Comparison of ENCODE assay signal across 1 cellular context in the genomic region with DNA sequence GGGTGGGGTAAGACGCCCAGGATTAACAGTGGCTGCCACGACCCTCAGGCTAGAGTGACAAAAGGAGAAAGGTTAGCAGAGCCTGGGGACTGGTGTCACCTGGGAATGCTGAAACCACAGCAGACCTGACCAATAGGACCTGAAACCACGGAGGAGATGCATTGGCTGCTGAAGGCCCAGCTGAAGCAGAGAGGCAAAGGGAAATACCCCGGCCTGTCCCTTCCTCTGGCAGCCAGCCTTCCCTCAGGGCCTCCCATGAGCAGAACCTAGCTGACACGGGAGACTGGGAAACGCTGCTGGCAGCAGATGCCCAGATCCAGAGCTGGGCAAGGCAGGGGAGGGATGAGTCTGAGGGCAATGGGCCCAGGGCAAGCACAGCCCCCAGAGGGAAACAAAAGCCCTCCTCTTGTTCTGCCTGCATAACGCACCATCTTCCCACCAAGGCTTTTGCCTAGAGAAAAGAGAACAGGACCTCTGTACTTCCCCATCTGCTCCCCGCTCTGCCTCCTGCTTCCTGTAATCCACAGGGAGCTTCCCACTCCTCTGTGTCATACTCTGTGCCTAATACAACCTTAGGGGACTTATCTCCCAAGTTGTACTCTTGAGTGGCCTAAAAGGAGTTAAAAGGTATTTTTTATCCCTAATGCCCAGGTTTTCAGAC.
TF ChIP-seq lines count a peak whose summit lies in the region.

No MANE protein-coding gene starts in this region.

TF ChIP-seq in GM23338, 12 proteins besides CTCF, POLR2A, EP300 and RAD21 (continued from another document):
- TF ChIP-seq, protein P1, sequence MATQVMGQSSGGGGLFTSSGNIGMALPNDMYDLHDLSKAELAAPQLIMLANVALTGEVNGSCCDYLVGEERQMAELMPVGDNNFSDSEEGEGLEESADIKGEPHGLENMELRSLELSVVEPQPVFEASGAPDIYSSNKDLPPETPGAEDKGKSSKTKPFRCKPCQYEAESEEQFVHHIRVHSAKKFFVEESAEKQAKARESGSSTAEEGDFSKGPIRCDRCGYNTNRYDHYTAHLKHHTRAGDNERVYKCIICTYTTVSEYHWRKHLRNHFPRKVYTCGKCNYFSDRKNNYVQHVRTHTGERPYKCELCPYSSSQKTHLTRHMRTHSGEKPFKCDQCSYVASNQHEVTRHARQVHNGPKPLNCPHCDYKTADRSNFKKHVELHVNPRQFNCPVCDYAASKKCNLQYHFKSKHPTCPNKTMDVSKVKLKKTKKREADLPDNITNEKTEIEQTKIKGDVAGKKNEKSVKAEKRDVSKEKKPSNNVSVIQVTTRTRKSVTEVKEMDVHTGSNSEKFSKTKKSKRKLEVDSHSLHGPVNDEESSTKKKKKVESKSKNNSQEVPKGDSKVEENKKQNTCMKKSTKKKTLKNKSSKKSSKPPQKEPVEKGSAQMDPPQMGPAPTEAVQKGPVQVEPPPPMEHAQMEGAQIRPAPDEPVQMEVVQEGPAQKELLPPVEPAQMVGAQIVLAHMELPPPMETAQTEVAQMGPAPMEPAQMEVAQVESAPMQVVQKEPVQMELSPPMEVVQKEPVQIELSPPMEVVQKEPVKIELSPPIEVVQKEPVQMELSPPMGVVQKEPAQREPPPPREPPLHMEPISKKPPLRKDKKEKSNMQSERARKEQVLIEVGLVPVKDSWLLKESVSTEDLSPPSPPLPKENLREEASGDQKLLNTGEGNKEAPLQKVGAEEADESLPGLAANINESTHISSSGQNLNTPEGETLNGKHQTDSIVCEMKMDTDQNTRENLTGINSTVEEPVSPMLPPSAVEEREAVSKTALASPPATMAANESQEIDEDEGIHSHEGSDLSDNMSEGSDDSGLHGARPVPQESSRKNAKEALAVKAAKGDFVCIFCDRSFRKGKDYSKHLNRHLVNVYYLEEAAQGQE (IDR thresholded peaks at IDR 0.05; ENCODE audit: unreplicated experiment), result no peak
- TF ChIP-seq NANOG (IDR thresholded peaks at IDR 0.05; ENCODE audit: borderline replicate concordance), result no peak
